Comparison of ENCODE assay signal across 1 cellular context in the genomic region with DNA sequence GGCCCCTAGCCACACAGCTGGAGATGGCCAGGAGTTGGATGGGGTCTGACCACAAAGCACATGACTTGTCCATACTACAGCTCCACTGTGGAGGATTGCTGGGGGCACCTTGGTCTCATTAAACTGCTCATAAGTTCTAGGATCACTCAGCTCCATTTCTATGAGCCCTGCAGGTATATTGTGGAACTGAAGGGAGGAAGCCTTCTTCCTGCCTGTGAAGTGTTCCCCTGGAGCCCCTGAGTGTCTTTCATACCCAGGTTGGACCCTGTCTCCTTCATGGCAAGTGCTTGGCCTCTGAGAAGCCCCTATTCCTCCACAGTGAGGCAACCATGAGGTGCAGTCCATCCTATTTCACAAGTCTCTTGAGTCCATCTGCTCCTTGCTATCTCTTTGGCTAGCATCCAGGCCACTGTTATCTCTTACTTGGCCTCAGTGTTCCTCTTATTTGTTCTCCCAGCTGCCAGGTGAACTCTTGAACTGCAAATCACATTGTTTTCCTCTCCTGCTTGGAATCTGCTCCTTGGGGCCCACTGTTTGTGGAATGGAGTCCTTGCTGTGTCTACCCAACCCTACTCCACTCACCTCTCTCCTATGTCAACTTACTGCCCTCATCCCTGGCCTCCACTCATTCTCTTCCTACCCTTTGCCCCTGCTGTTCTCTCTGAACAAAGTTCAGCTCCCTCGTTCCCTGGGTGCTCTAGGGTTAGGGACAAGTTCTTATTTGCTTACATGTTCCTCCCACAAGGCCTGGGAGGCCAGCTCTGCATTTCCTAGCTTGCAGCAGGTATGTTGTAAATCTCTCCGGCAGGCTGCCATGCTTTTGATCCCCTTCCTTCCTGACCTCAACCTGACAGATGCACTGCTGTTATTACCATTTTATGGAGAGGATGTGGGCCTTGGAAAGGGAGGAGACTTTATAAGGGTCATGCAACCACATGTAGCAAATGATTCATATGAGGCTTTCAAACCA.
TF ChIP-seq lines count a peak whose summit lies in the region.

No MANE protein-coding gene starts in this region.

TF ChIP-seq in IMR-90, 13 proteins besides CTCF, POLR2A, EP300 and RAD21:
- TF ChIP-seq RFX5 (IDR thresholded peaks at IDR 0.05; ENCODE audit: low read depth, low read length) (no peak), MXI1 (IDR thresholded peaks at IDR 0.05; ENCODE audit: borderline replicate concordance, low read depth, low read length) (no peak), MAFK (IDR thresholded peaks at IDR 0.05; ENCODE audit: low read depth, low read length) (no peak), CEBPB (IDR thresholded peaks at IDR 0.05; ENCODE audit: low read depth, low read length) (no peak), CHD1 (IDR thresholded peaks at IDR 0.05; ENCODE audit: low read depth, low read length) (no peak), SMC3 (IDR thresholded peaks at IDR 0.05; ENCODE audit: low read depth, low read length) (no peak), USF2 (IDR thresholded peaks at IDR 0.05; ENCODE audit: low read depth, low read length) (no peak), FOS (IDR thresholded peaks at IDR 0.05; ENCODE audit: low read depth, low read length) (no peak), NFE2L2 (IDR thresholded peaks at IDR 0.05; ENCODE audit: low read depth, low read length) (no peak), MAZ (IDR thresholded peaks at IDR 0.05; ENCODE audit: borderline replicate concordance, low read depth, low read length) (no peak), ELK1 (IDR thresholded peaks at IDR 0.05; ENCODE audit: borderline replicate concordance, low read depth, low read length) (no peak), BHLHE40 (IDR thresholded peaks at IDR 0.05; ENCODE audit: low read depth, low read length) (no peak), RCOR1 (IDR thresholded peaks at IDR 0.05; ENCODE audit: insufficient replicate concordance, low read length) (no peak)
TF ChIP-seq in IMR-90: peak in this region for 0.
